In the genomic region with DNA sequence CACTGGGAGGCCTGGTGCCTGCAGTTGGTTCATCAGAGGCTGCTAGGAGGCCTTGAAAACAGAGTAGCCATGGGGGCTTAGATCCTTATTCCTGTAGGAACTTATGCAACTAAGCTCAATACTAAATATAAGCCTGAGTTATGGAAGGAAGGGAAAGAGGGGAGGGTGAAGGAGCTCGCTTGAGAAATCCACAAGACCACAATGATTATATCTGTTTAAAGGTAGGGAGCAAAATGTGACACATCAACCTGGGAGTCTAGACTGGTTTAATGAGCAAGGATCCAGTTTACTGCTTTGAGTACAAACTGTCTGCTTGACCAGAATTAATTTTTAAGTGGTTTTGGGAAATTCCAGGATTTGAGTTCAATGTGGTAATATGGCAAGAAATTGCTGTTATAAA, we compare ENCODE assay signal across 27 cellular contexts. TPM values are rescaled to one million over a fixed set of nuclear protein-coding genes. Genes with fewer than 3 reads are reported as not detected.
DNase-seq lines count a peak whose midpoint lies in the region; ATAC-seq, FAIRE-seq and TF ChIP-seq lines count a peak whose summit lies in the region.
"Had no signal": no experiment of that assay in that cellular context is flagged by ENCODE, and none has a peak within 500 bp of the region (broad histone marks: within the 10 kb centered on the region; RNA-seq: fewer than 3 reads in every experiment).

No MANE protein-coding gene starts in this region.

- no peak for ATAC-seq in stimulated activated effector memory CD8-positive, alpha-beta T cell treated with anti-CD3 and anti-CD28 coated beads, Interleukin-12 subunit alpha, Interleukin-12 subunit beta, amount 100 ng/mL, for 72 hours
- ATAC-seq in HG02938 (IDR thresholded peaks at IDR 0.05; ENCODE audit: unreplicated experiment): no peak

- dilution Hi-C loops in mammary epithelial cell (cut with HindIII; ENCODE audit: low sequenced_read_pairs): no loop called here

- no peaks in the 10 kb centered on the region for H3K27me3 Mint-ChIP-seq in MCF 10A (ENCODE audit: insufficient read depth, unreplicated experiment)
- H3K27me3 Mint-ChIP-seq: CD8-positive, alpha-beta memory T cell had no signal

- H3K36me3 ChIP-seq in mammary epithelial cell (ENCODE audit: insufficient read depth, low read length): no peaks in the 10 kb centered on the region

- H3K4me1 Mint-ChIP-seq in MCF 10A (ENCODE audit: insufficient read depth, unreplicated experiment): peaks cover 6% of the 10 kb centered on the region
- no peaks in the 10 kb centered on the region for H3K4me1 Mint-ChIP-seq in stimulated activated effector memory CD8-positive, alpha-beta T cell treated with anti-CD3 and anti-CD28 coated beads, Interleukin-12 subunit alpha, Interleukin-12 subunit beta, amount 100 ng/mL, for 72 hours
- H3K4me1 Mint-ChIP-seq: CD8-positive, alpha-beta memory T cell had no signal

- in situ Hi-C loops in mammary epithelial cell (cut with MboI; ENCODE audit: low sequenced_read_pairs in 2 of 2): no loop called here

- no peak overlapping the region for H3K27ac Mint-ChIP-seq in MCF 10A (ENCODE audit: low read depth, unreplicated experiment)
- H3K27ac Mint-ChIP-seq in stimulated activated effector memory CD8-positive, alpha-beta T cell treated with anti-CD3 and anti-CD28 coated beads, Interleukin-12 subunit alpha, Interleukin-12 subunit beta, amount 100 ng/mL, for 72 hours: peak overlapping the region; percentile 74

- H3K27me3 ChIP-seq in mammary epithelial cell (ENCODE audit: insufficient read depth, low read length): no peaks in the 10 kb centered on the region

- H3K9me3 Mint-ChIP-seq in MCF 10A (ENCODE audit: unreplicated experiment): no peaks in the 10 kb centered on the region
- H3K9me3 Mint-ChIP-seq in stimulated activated effector memory CD8-positive, alpha-beta T cell treated with anti-CD3 and anti-CD28 coated beads, Interleukin-12 subunit alpha, Interleukin-12 subunit beta, amount 100 ng/mL, for 72 hours: no peaks in the 10 kb centered on the region
- H3K9me3 Mint-ChIP-seq: CD8-positive, alpha-beta memory T cell had no signal

- H3K9me3 ChIP-seq in mammary epithelial cell (replicated peaks; ENCODE audit: insufficient read depth, low read length): no peaks in the 10 kb centered on the region

- H4K20me1 ChIP-seq in mammary epithelial cell (ENCODE audit: insufficient read depth, low read length): no peaks in the 10 kb centered on the region

- POLR2A ChIA-PET in MCF 10A (lab: Yijun Ruan, JAX): interaction anchor here (2.0 kb wide), 1 partner anchor 10 kb away, joined by 5 read pairs; no protein-coding TSS in a partner anchor

- FAIRE-seq in RCC 7860 (lab: Jason Lieb, UNC): peak; percentile 28
- FAIRE-seq: GM12891, H1 had no signal

- intact Hi-C loops in mammary epithelial cell (cut with micrococcal nuclease): no loop called here
- intact Hi-C loops in MCF 10A (cut with micrococcal nuclease): no loop called here
- intact Hi-C loops in posterior vena cava (cut with DNase I): no loop called here

- no peak overlapping the region for H3K9ac ChIP-seq in mammary epithelial cell (ENCODE audit: insufficient read depth, low read length)

- no peak overlapping the region for H3K4me3 Mint-ChIP-seq in MCF 10A (ENCODE audit: unreplicated experiment)
- no peak overlapping the region for H3K4me3 Mint-ChIP-seq in stimulated activated effector memory CD8-positive, alpha-beta T cell treated with anti-CD3 and anti-CD28 coated beads, Interleukin-12 subunit alpha, Interleukin-12 subunit beta, amount 100 ng/mL, for 72 hours
- H3K4me3 Mint-ChIP-seq: CD8-positive, alpha-beta memory T cell had no signal

- peaks cover 26% of the 10 kb centered on the region for H3K36me3 Mint-ChIP-seq in MCF 10A (ENCODE audit: insufficient read depth, unreplicated experiment)
- peaks cover 26% of the 10 kb centered on the region for H3K36me3 Mint-ChIP-seq in stimulated activated effector memory CD8-positive, alpha-beta T cell treated with anti-CD3 and anti-CD28 coated beads, Interleukin-12 subunit alpha, Interleukin-12 subunit beta, amount 100 ng/mL, for 72 hours

- CTCF ChIA-PET in mammary epithelial cell (lab: Charles Lee; ENCODE audit: low non-redundant PET) (no interaction called here), MCF 10A (lab: Yijun Ruan, JAX) (interaction anchor here (0.7 kb wide), 2 partner anchors 131 to 381 kb away, joined by 3 read pairs; no protein-coding TSS in a partner anchor)

- H3K4me1 ChIP-seq in mammary epithelial cell (ENCODE audit: insufficient read depth, low read length): peaks cover 3% of the 10 kb centered on the region

- TF ChIP-seq CTCF in mammary epithelial cell (conservative IDR thresholded peaks at IDR 0.05 in 1 of 2, IDR thresholded peaks at IDR 0.05 in 1 of 2; ENCODE audit: extremely low read depth in 1 of 2, insufficient read depth in 1 of 2, low read depth in 1 of 2, low read length in 2 of 2) (no peak), MCF 10A (IDR thresholded peaks at IDR 0.05; ENCODE audit: unreplicated experiment) (no peak)

- H3K79me2 ChIP-seq in mammary epithelial cell (ENCODE audit: insufficient read depth, low read length): no peaks in the 10 kb centered on the region

- BruUV-seq in mammary epithelial cell (replicated peaks; lab: Mats Ljungman, UMichigan) (no TSS peak), MCF 10A (replicated peaks; lab: Mats Ljungman, UMichigan) (no TSS peak)

- no peak overlapping the region for H3K27ac ChIP-seq in mammary epithelial cell (ENCODE audit: insufficient read depth, low read depth, low read length)
- H3K27ac ChIP-seq: C4-2B, HL-60, PC-9, RWPE1 had no signal

- no peak overlapping the region for H2AFZ ChIP-seq in mammary epithelial cell (ENCODE audit: low read depth, low read length)
- H2AFZ ChIP-seq: PC-9 had no signal

- 88% methylated on average over 1 of the region's 1 CpG for WGBS in mammary epithelial cell (ENCODE audit: low coverage, missing lambda C conversion rate)

- H3K4me2 ChIP-seq in mammary epithelial cell (ENCODE audit: insufficient read depth, low read depth, low read length): no peak overlapping the region
- H3K4me2 ChIP-seq: PC-9 had no signal

- DNase-seq in mammary epithelial cell (peak; percentile 35), MCF 10A (ENCODE audit: unreplicated experiment) (no peak), RCC 7860 (ENCODE audit: low spot score) (peak; percentile 52), islet precursor cell (peak; percentile 8), posterior vena cava (ENCODE audit: low spot score) (no peak)
- DNase-seq in stimulated activated effector memory CD8-positive, alpha-beta T cell treated with anti-CD3 and anti-CD28 coated beads, Interleukin-12 subunit alpha, Interleukin-12 subunit beta, amount 100 ng/mL, for 72 hours (ENCODE audit: low spot score in 2 of 2): no peak
- no peak for DNase-seq in effector CD8-positive, alpha-beta T cell (lab: John Stamatoyannopoulos, UW)
- DNase-seq: CD8-positive, alpha-beta memory T cell; DMS 273 treated with DMSO at 0.1 percent for 48 hours; DMS79; GF-D8; HCEC 1CT; NCI-H1105 treated with DMSO at 0.1 percent for 48 hours; NCI-H2029; NCI-H446; NCI-H524 treated with DMSO at 0.1 percent for 48 hours; NCI-H82; NK-92 treated with Interleukin-12 subunit alpha and Interleukin-12 subunit beta, amount 100 ng/mL, for 24 hours; PC-9; SHP77 had no signal

- no peak overlapping the region for H3K4me3 ChIP-seq in mammary epithelial cell (replicated peaks in 1 of 3; ENCODE audit: insufficient read depth in 1 of 3, low read depth in 2 of 3, low read length in 3 of 3)
- H3K4me3 ChIP-seq: PC-9 had no signal

RNA-seq across cellular contexts. Expression of a gene that starts 20.4 kb away (rescaled TPM):
- total RNA-seq in mammary epithelial cell (1 to 10 TPM in 1 of 2 donors, not detected in 1; 2.3 TPM), MCF 10A (2022) (not detected in 2 replicates), posterior vena cava (1 to 10 TPM; 3.0 to 4.7 TPM)
- not detected for polyA plus RNA-seq in mammary epithelial cell
- polyA minus RNA-seq in mammary epithelial cell: not detected
- total RNA-seq: A673; CD8-positive, alpha-beta memory T cell; H1; PC-9 had no signal
- polyA plus RNA-seq: CD8-positive, alpha-beta memory T cell; H1 had no signal

Comparison
In these comparisons a context has a peak if more than half of its experiments do, and no peak if none do; other contexts are left out.
1. DNase-seq: peak in mammary epithelial cell (single experiment), RCC 7860 (single experiment) and islet precursor cell (single experiment); none in MCF 10A (single experiment), stimulated activated effector memory CD8-positive, alpha-beta T cell treated with anti-CD3 and anti-CD28 coated beads, Interleukin-12 subunit alpha, Interleukin-12 subunit beta, amount 100 ng/mL, for 72 hours (0 of 2), posterior vena cava (single experiment) and effector CD8-positive, alpha-beta T cell (single experiment).